In the genomic region with DNA sequence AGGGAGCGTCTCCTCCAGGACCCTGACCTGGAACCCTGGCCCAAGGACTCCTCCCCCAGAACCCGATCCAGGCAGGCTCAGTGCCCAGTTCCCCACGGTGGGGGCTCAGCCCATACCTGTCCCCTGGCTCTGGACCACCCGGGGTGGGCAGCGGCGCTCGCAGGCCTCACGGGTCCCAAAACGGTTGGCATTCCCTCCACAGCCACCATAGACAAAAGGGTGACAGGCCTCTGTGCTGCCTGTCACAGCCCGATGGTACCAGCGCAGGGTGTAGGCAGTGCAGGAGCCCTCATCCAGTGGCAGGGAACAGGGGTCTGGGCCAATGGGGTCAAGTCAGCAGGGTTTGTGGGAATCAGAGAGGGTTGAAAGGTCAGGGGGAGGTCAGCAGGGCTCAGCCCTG, we compare ENCODE assay signal across 22 cellular contexts. TPM values are rescaled to one million over a fixed set of nuclear protein-coding genes. Genes with fewer than 3 reads are reported as not detected.
A peak's percentile ranks its signal among the peaks of the same experiment; 100 is the strongest.
DNase-seq lines count a peak whose midpoint lies in the region; ATAC-seq and TF ChIP-seq lines count a peak whose summit lies in the region.
"Had no signal": no experiment of that assay in that cellular context is flagged by ENCODE, and none has a peak within 500 bp of the region (broad histone marks: within the 10 kb centered on the region; RNA-seq: fewer than 3 reads in every experiment).

No MANE protein-coding gene starts in this region.

- no peak for TF ChIP-seq POLR2A in IMR-90 (IDR thresholded peaks at IDR 0.05; ENCODE audit: low read depth, low read length)

- H2BK5ac ChIP-seq in IMR-90 (ENCODE audit: low read depth, low read length, poor library complexity, severe bottlenecking) = peak overlapping the region; percentile 78

- H3K9me3 ChIP-seq in IMR-90 (ENCODE audit: control insufficient read depth, insufficient read depth, low read length) = no peaks in the 10 kb centered on the region
- H3K9me3 ChIP-seq: heart right ventricle, pancreas had no signal

- no peak overlapping the region for H3K4me3 ChIP-seq in IMR-90 (ENCODE audit: insufficient read depth, low read depth, low read length)
- H3K4me3 ChIP-seq: heart right ventricle, pancreas had no signal

- H3K4me2 ChIP-seq in IMR-90 (ENCODE audit: low read depth, low read length) = no peak overlapping the region

- peak overlapping the region; percentile 62 to 91; a peak in 2 of 4 replicates for H4K8ac ChIP-seq in IMR-90 (ENCODE audit: low read depth in 2 of 2, low read length in 2 of 2)

- intact Hi-C loops in IMR-90 (cut with micrococcal nuclease) = no loop called here

- peaks cover 8 to 49% of the 10 kb centered on the region in 2 experiments; a peak in 3 of 4 replicates for H3K79me1 ChIP-seq in IMR-90 (ENCODE audit: low read depth in 1 of 2, low read length in 2 of 2)

- H2BK20ac ChIP-seq in IMR-90 (ENCODE audit: low read depth, low read length) = peak overlapping the region; percentile 79

- H3K4me3 Mint-ChIP-seq in stimulated activated naive CD8-positive, alpha-beta T cell treated with anti-CD3 and anti-CD28 coated beads, Interleukin-15, amount 100 ng/mL, for 72 hours = no peak overlapping the region
- H3K4me3 Mint-ChIP-seq: activated T-cell treated with anti-CD3 and anti-CD28 coated beads, Interleukin-2, amount 50 U/mL, for 24 hours; naive B cell; T-cell had no signal

- no peaks in the 10 kb centered on the region for H3K27me3 ChIP-seq in IMR-90 (ENCODE audit: control insufficient read depth, insufficient read depth, low read length)
- H3K27me3 ChIP-seq: heart right ventricle, pancreas had no signal

- no peak overlapping the region for H3K27ac Mint-ChIP-seq in stimulated activated naive CD8-positive, alpha-beta T cell treated with anti-CD3 and anti-CD28 coated beads, Interleukin-15, amount 100 ng/mL, for 72 hours
- H3K27ac Mint-ChIP-seq: activated T-cell treated with anti-CD3 and anti-CD28 coated beads, Interleukin-2, amount 50 U/mL, for 24 hours; naive B cell; T-cell had no signal

- 0 out of 2 replicates have a peak overlapping the region, but pooled peaks have one; percentile 2 for H3K56ac ChIP-seq in IMR-90 (ENCODE audit: extremely low read depth, insufficient read depth, low read length)

- no peak overlapping the region; the same call in 2 of the 3 replicates for H2BK15ac ChIP-seq in IMR-90 (ENCODE audit: low read depth, low read length)

- peaks cover 30% of the 10 kb centered on the region for H3K9me1 ChIP-seq in IMR-90 (ENCODE audit: insufficient read depth, low read length)

- no peaks in the 10 kb centered on the region for H3K9me3 Mint-ChIP-seq in stimulated activated naive CD8-positive, alpha-beta T cell treated with anti-CD3 and anti-CD28 coated beads, Interleukin-15, amount 100 ng/mL, for 72 hours
- H3K9me3 Mint-ChIP-seq: activated T-cell treated with anti-CD3 and anti-CD28 coated beads, Interleukin-2, amount 50 U/mL, for 24 hours; naive B cell; T-cell had no signal

- peak overlapping the region; percentile 57; the same call in 1 of the 2 replicates for H4K5ac ChIP-seq in IMR-90 (ENCODE audit: low read depth, low read length)

- peaks cover 41% of the 10 kb centered on the region for H3K36me3 ChIP-seq in IMR-90 (ENCODE audit: control insufficient read depth, insufficient read depth, low read length)
- H3K36me3 ChIP-seq: heart right ventricle, pancreas had no signal

- peak overlapping the region; percentile 47 for H3K27ac ChIP-seq in IMR-90 (ENCODE audit: insufficient read depth, low read length)
- H3K27ac ChIP-seq: C4-2B, pancreas had no signal

- H2AK5ac ChIP-seq in IMR-90 (ENCODE audit: low read depth, low read length) = peak overlapping the region; percentile 96

- H4K20me1 ChIP-seq in IMR-90 (ENCODE audit: insufficient read depth, low read length) = no peaks in the 10 kb centered on the region; the same call in none of the 2 replicates

- no peaks in the 10 kb centered on the region for H3K27me3 Mint-ChIP-seq in stimulated activated naive CD8-positive, alpha-beta T cell treated with anti-CD3 and anti-CD28 coated beads, Interleukin-15, amount 100 ng/mL, for 72 hours
- H3K27me3 Mint-ChIP-seq: activated T-cell treated with anti-CD3 and anti-CD28 coated beads, Interleukin-2, amount 50 U/mL, for 24 hours; naive B cell; T-cell had no signal

- peaks cover 36% of the 10 kb centered on the region for H3K4me1 ChIP-seq in IMR-90 (ENCODE audit: control insufficient read depth, insufficient read depth, low read length)
- H3K4me1 ChIP-seq: pancreas had no signal

- H2AFZ ChIP-seq in IMR-90 (replicated peaks; ENCODE audit: low read length, poor library complexity) = no peak overlapping the region

- POLR2A ChIA-PET in IMR-90 (lab: Charles Lee; ENCODE audit: unreplicated experiment) = no interaction called here

- no peak for TF ChIP-seq RAD21 in IMR-90 (IDR thresholded peaks at IDR 0.05; ENCODE audit: low read length)

- no peak overlapping the region for H3K18ac ChIP-seq in IMR-90 (ENCODE audit: low read depth, low read length)

- H2BK120ac ChIP-seq in IMR-90 (ENCODE audit: low read depth, low read length) = peak overlapping the region; percentile 90

- H3K4me1 Mint-ChIP-seq in stimulated activated naive CD8-positive, alpha-beta T cell treated with anti-CD3 and anti-CD28 coated beads, Interleukin-15, amount 100 ng/mL, for 72 hours = peaks cover 35% of the 10 kb centered on the region

- H3K14ac ChIP-seq in IMR-90 (replicated peaks; ENCODE audit: low read depth, low read length) = peak overlapping the region; percentile 76; the same call in 1 of the 2 replicates

- H3K4ac ChIP-seq in IMR-90 (ENCODE audit: low read depth, low read length) = peak overlapping the region; percentile 85

- H3K23ac ChIP-seq in IMR-90 (ENCODE audit: low read depth, low read length) = no peak overlapping the region

- ATAC-seq in IMR-90 (ENCODE audit: low read depth) = no peak
- no peak for ATAC-seq in stimulated activated naive CD8-positive, alpha-beta T cell treated with anti-CD3 and anti-CD28 coated beads, Interleukin-15, amount 100 ng/mL, for 72 hours
- ATAC-seq: heart right ventricle, left colon, right cardiac atrium had no signal

- H4K91ac ChIP-seq in IMR-90 (ENCODE audit: insufficient read depth, low read depth, low read length) = peak overlapping the region; percentile 97

- BruUV-seq in IMR-90 (replicated peaks; lab: Mats Ljungman, UMichigan) = no TSS peak

- dilution Hi-C loops in IMR-90 (cut with HindIII; ENCODE audit: low sequenced_read_pairs, unreplicated experiment) = no loop called here

- in situ Hi-C loops in IMR-90 (cut with MboI; ENCODE audit: low sequenced_read_pairs) = no loop called here

- TF ChIP-seq CTCF in IMR-90 (conservative IDR thresholded peaks at IDR 0.05; ENCODE audit: low read depth, low read length) = no peak

- CTCF ChIA-PET in IMR-90 (lab: Yijun Ruan, JAX) = no interaction called here

- H2AK9ac ChIP-seq in IMR-90 (replicated peaks; ENCODE audit: low read depth, low read length, poor library complexity) = peak overlapping the region; percentile 97

- 40% methylated on average over 1 of the region's 11 CpGs; no CpG with 5 or more reads in 1 of the 2 experiments for WGBS in IMR-90 (ENCODE audit: extremely low coverage in 2 of 2, insufficient read length in 1 of 2), 2 experiments

- no peak overlapping the region for H3K9ac ChIP-seq in IMR-90 (ENCODE audit: low read depth, low read length)

- peak; percentile 27 for DNase-seq in 8988T
- no peak for DNase-seq in IMR-90
- peak; percentile 11 for DNase-seq in epidermal melanocyte (ENCODE audit: insufficient read length, low spot score)
- no peak for DNase-seq in stimulated activated naive CD8-positive, alpha-beta T cell treated with anti-CD3 and anti-CD28 coated beads, Interleukin-15, amount 100 ng/mL, for 72 hours
- DNase-seq in pons (ENCODE audit: low spot score) = no peak
- DNase-seq in NCI-H82 (lab: John Stamatoyannopoulos, UW) = no peak
- DNase-seq: Karpas-422, naive B cell, NCI-H187, NCI-H526 had no signal

TF ChIP-seq in IMR-90, 13 proteins besides CTCF, POLR2A, EP300 and RAD21 (continues in another document):
- TF ChIP-seq USF2 (IDR thresholded peaks at IDR 0.05; ENCODE audit: low read depth, low read length) = no peak
- no peak for TF ChIP-seq BHLHE40 (IDR thresholded peaks at IDR 0.05; ENCODE audit: low read depth, low read length)
- no peak for TF ChIP-seq FOS (IDR thresholded peaks at IDR 0.05; ENCODE audit: low read depth, low read length)
- TF ChIP-seq CEBPB (IDR thresholded peaks at IDR 0.05; ENCODE audit: low read depth, low read length) = no peak
- no peak for TF ChIP-seq RFX5 (IDR thresholded peaks at IDR 0.05; ENCODE audit: low read depth, low read length)
- no peak for TF ChIP-seq MXI1 (IDR thresholded peaks at IDR 0.05; ENCODE audit: borderline replicate concordance, low read depth, low read length)
- no peak for TF ChIP-seq MAZ (IDR thresholded peaks at IDR 0.05; ENCODE audit: borderline replicate concordance, low read depth, low read length)

RNA-seq across cellular contexts. Expression of gene UCN2, which starts 1.1 kb away (rescaled TPM):
- total RNA-seq in IMR-90 (2012; rRNA removed) = 0.54 and 0.56 TPM in 2 replicates
- polyA plus RNA-seq in IMR-90 (2012; rRNA removed) = 2.3 and 2.7 TPM in 2 replicates
- polyA plus RNA-seq in IMR-90 (2012; cell fraction: cytosol; rRNA removed) = 0.56 and 1.4 TPM in 2 replicates
- 19.4 and 40.3 TPM in 2 replicates for polyA plus RNA-seq in IMR-90 (2012; cell fraction: nucleus; rRNA removed; ENCODE audit: low replicate concordance)
- total RNA-seq: left colon, mesenteric fat pad, pancreas, right cardiac atrium, Right ventricle myocardium superior had no signal

RNA-seq across cellular contexts. Expression of gene PFKFB4, which starts 8.1 kb away (rescaled TPM):
- 16.1 and 17.0 TPM in 2 replicates for total RNA-seq in IMR-90 (2012; rRNA removed)
- polyA plus RNA-seq in IMR-90 (2012; rRNA removed) = 14.8 and 16.9 TPM in 2 replicates
- 11.1 and 15.7 TPM in 2 replicates for polyA plus RNA-seq in IMR-90 (2012; cell fraction: cytosol; rRNA removed)
- polyA plus RNA-seq in IMR-90 (2012; cell fraction: nucleus; rRNA removed; ENCODE audit: low replicate concordance) = 53.9 and 57.6 TPM in 2 replicates

RNA-seq across cellular contexts. Expression of gene COL7A1, which starts 30.5 kb away (rescaled TPM):
- total RNA-seq in IMR-90 (2012; rRNA removed) = 3.1 and 4.1 TPM in 2 replicates
- polyA plus RNA-seq in IMR-90 (2012; rRNA removed) = 20.3 and 23.2 TPM in 2 replicates
- polyA plus RNA-seq in IMR-90 (2012; cell fraction: cytosol; rRNA removed) = 13.6 and 14.6 TPM in 2 replicates
- 308 and 435 TPM in 2 replicates for polyA plus RNA-seq in IMR-90 (2012; cell fraction: nucleus; rRNA removed; ENCODE audit: low replicate concordance)

RNA-seq across cellular contexts. Expression of gene UQCRC1, which starts 44.8 kb away (rescaled TPM):
- total RNA-seq in IMR-90 (2012; rRNA removed) = 952 and 1,365 TPM in 2 replicates
- 410 and 474 TPM in 2 replicates for polyA plus RNA-seq in IMR-90 (2012; rRNA removed)
- polyA plus RNA-seq in IMR-90 (2012; cell fraction: cytosol; rRNA removed) = 589 and 721 TPM in 2 replicates
- 253 and 529 TPM in 2 replicates for polyA plus RNA-seq in IMR-90 (2012; cell fraction: nucleus; rRNA removed; ENCODE audit: low replicate concordance)

RNA-seq across cellular contexts. Expression of gene TMEM89, which starts 56.9 kb away (rescaled TPM):
- not detected in 2 replicates for total RNA-seq in IMR-90 (2012; rRNA removed)
- polyA plus RNA-seq in IMR-90 (2012; rRNA removed) = 0.15 TPM in 1 of 2 replicates, not detected in the other
- not detected in 2 replicates for polyA plus RNA-seq in IMR-90 (2012; cell fraction: cytosol; rRNA removed)
- 0.63 and 1.1 TPM in 2 replicates for polyA plus RNA-seq in IMR-90 (2012; cell fraction: nucleus; rRNA removed; ENCODE audit: low replicate concordance)
- total RNA-seq: A673, Daoy, heart right ventricle, mesenteric fat pad, pancreas, right cardiac atrium, Right ventricle myocardium superior, ureter had no signal
- polyA plus RNA-seq: heart right ventricle, pancreas, right cardiac atrium had no signal

Comparison
In these comparisons a context has a peak if more than half of its experiments do, and no peak if none do; other contexts are left out.
1. DNase-seq: peak in 8988T (single experiment) and epidermal melanocyte (single experiment); none in IMR-90 (single experiment), stimulated activated naive CD8-positive, alpha-beta T cell treated with anti-CD3 and anti-CD28 coated beads, Interleukin-15, amount 100 ng/mL, for 72 hours (0 of 2), pons (single experiment) and NCI-H82 (single experiment).